In genomic region chrX:15158736-15159406, GRCh38 we compare ENCODE assay signal across 10 cellular contexts.
A peak's percentile ranks its signal among the peaks of the same experiment; 100 is the strongest.
DNase-seq lines count a peak whose midpoint lies in the region; ATAC-seq and TF ChIP-seq lines count a peak whose summit lies in the region.
"Had no signal": no experiment of that assay in that cellular context is flagged by ENCODE, and none has a peak within 500 bp of the region (broad histone marks: within the 10 kb centered on the region; RNA-seq: fewer than 3 reads in every experiment).

No MANE protein-coding gene starts in this region.

- H3K27ac ChIP-seq in breast epithelium: no peak overlapping the region

- H3K27me3 Mint-ChIP-seq in MCF 10A (ENCODE audit: insufficient read depth, unreplicated experiment): peaks cover 79% of the 10 kb centered on the region
- no peaks in the 10 kb centered on the region for H3K27me3 Mint-ChIP-seq in stimulated activated naive CD8-positive, alpha-beta T cell treated with anti-CD3 and anti-CD28 coated beads, Interleukin-15, Interleukin-2, amounts not matched to agents 100 ng/mL and 50 ng/mL, for 24 hours

- TF ChIP-seq POLR2A in breast epithelium (IDR thresholded peaks at IDR 0.05): no peak

- peak; percentile 78 for ATAC-seq in HG03045 (IDR thresholded peaks at IDR 0.05; ENCODE audit: unreplicated experiment)
- ATAC-seq in left lobe of liver: no peak

- no peaks in the 10 kb centered on the region for H3K36me3 Mint-ChIP-seq in MCF 10A (ENCODE audit: insufficient read depth, unreplicated experiment)
- no peaks in the 10 kb centered on the region for H3K36me3 Mint-ChIP-seq in stimulated activated naive CD8-positive, alpha-beta T cell treated with anti-CD3 and anti-CD28 coated beads, Interleukin-15, Interleukin-2, amounts not matched to agents 100 ng/mL and 50 ng/mL, for 24 hours (ENCODE audit: low read depth)

- TF ChIP-seq CTCF in MCF 10A (IDR thresholded peaks at IDR 0.05; ENCODE audit: unreplicated experiment) (no peak), breast epithelium (IDR thresholded peaks at IDR 0.05) (no peak)

- POLR2A ChIA-PET in MCF 10A (lab: Yijun Ruan, JAX): interaction anchor here (0.6 kb wide), 1 partner anchor 11 kb away, joined by 3 read pairs; no protein-coding TSS in a partner anchor

- DNase-seq in MCF 10A (ENCODE audit: unreplicated experiment): peak; percentile 52
- DNase-seq in breast epithelium (ENCODE audit: low spot score in 2 of 2): no peak
- DNase-seq in activated CD8-positive, alpha-beta memory T cell treated with anti-CD3 and anti-CD28 coated beads, Interleukin-2, amount 50 U/mL, for 48 hours: peak; percentile 52
- DNase-seq in left lobe of liver (ENCODE audit: low spot score): no peak
- DNase-seq in medulla oblongata (ENCODE audit: extremely low spot score): no peak
- no peak for DNase-seq in NCI-H69 (lab: John Stamatoyannopoulos, UW)
- DNase-seq: kidney, RPMI8226 had no signal

- H3K36me3 ChIP-seq in breast epithelium: no peaks in the 10 kb centered on the region

- H3K9me3 ChIP-seq in breast epithelium: no peaks in the 10 kb centered on the region

- no peak overlapping the region for H3K4me3 ChIP-seq in breast epithelium

- H3K27me3 ChIP-seq in breast epithelium: peaks cover 0 to 41% of the 10 kb centered on the region in 2 donors

- CTCF ChIA-PET in MCF 10A (lab: Yijun Ruan, JAX): interaction anchor here (1.1 kb wide), 1 partner anchor 15 kb away, joined by 3 read pairs; no protein-coding TSS in a partner anchor

- H3K4me3 Mint-ChIP-seq in MCF 10A (ENCODE audit: unreplicated experiment): no peak overlapping the region
- H3K4me3 Mint-ChIP-seq in stimulated activated naive CD8-positive, alpha-beta T cell treated with anti-CD3 and anti-CD28 coated beads, Interleukin-15, Interleukin-2, amounts not matched to agents 100 ng/mL and 50 ng/mL, for 24 hours: peak overlapping the region; percentile 77

- no TSS peak for BruUV-seq in MCF 10A (replicated peaks; lab: Mats Ljungman, UMichigan)

- H3K4me1 Mint-ChIP-seq in MCF 10A (ENCODE audit: insufficient read depth, unreplicated experiment): no peaks in the 10 kb centered on the region
- H3K4me1 Mint-ChIP-seq in stimulated activated naive CD8-positive, alpha-beta T cell treated with anti-CD3 and anti-CD28 coated beads, Interleukin-15, Interleukin-2, amounts not matched to agents 100 ng/mL and 50 ng/mL, for 24 hours (ENCODE audit: low read depth): peaks cover 47% of the 10 kb centered on the region

- no peak overlapping the region for H3K27ac Mint-ChIP-seq in MCF 10A (ENCODE audit: low read depth, unreplicated experiment)
- H3K27ac Mint-ChIP-seq in stimulated activated naive CD8-positive, alpha-beta T cell treated with anti-CD3 and anti-CD28 coated beads, Interleukin-15, Interleukin-2, amounts not matched to agents 100 ng/mL and 50 ng/mL, for 24 hours: peak overlapping the region; percentile 88

- no peaks in the 10 kb centered on the region for H3K4me1 ChIP-seq in breast epithelium

- intact Hi-C loops in MCF 10A (cut with micrococcal nuclease): no loop called here
- intact Hi-C loops in breast epithelium (cut with DNase I; ENCODE audit: low total_unique reads): no loop called here

- no peaks in the 10 kb centered on the region for H3K9me3 Mint-ChIP-seq in MCF 10A (ENCODE audit: unreplicated experiment)
- no peaks in the 10 kb centered on the region for H3K9me3 Mint-ChIP-seq in stimulated activated naive CD8-positive, alpha-beta T cell treated with anti-CD3 and anti-CD28 coated beads, Interleukin-15, Interleukin-2, amounts not matched to agents 100 ng/mL and 50 ng/mL, for 24 hours

Comparison
In these comparisons a context has a peak if more than half of its experiments do, and no peak if none do; other contexts are left out.
1. DNase-seq: peak in MCF 10A (single experiment) and activated CD8-positive, alpha-beta memory T cell treated with anti-CD3 and anti-CD28 coated beads, Interleukin-2, amount 50 U/mL, for 48 hours (single experiment); none in breast epithelium (0 of 2), left lobe of liver (single experiment), medulla oblongata (single experiment) and NCI-H69 (single experiment).